In the genomic region with DNA sequence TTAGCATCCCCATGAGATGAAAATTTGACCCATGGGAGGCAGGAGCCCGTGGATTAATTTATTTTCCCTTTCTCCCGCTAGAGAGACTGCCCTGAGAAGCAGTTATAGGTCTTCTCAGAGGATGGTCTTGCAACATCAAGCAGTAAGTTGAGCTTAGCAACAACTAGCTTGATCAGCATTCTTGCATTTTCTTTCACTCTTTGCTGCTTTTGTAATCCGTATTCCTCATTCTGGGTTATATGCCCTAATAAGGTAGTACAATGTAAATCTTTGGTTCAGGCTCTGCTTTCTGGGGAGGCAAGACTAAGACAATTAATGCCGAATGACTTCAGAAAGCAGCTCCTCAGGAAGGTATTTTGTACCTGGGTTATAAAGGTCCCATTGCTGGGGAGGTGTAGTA, we compare ENCODE assay signal across 26 cellular contexts.
"Had no signal": no experiment of that assay in that cellular context is flagged by ENCODE, and none has a peak within 500 bp of the region (broad histone marks: within the 10 kb centered on the region; RNA-seq: fewer than 3 reads in every experiment).

No MANE protein-coding gene starts in this region.

- DNase-seq: activated CD4-positive, alpha-beta T cell treated with anti-CD3 and anti-CD28 coated beads, Interleukin-2, amount 50 U/mL, for 48 hours; activated CD8-positive, alpha-beta memory T cell treated with anti-CD3 and anti-CD28 coated beads, Interleukin-2, amount 50 U/mL, for 48 hours; activated gamma-delta T cell; activated naive CD4-positive, alpha-beta T cell treated with anti-CD3 and anti-CD28 coated beads, Interleukin-2, amount 50 U/mL, for 16 hours; activated naive CD8-positive, alpha-beta T cell treated with anti-CD3 and anti-CD28 coated beads, Interleukin-2, amount 50 U/mL, for 24 hours; activated T-cell treated with anti-CD3 and anti-CD28 coated beads, Interleukin-2, amount 50 U/mL, for 72 hours; cerebellar nuclear complex; cortex of kidney; effector CD4-positive, alpha-beta T cell; foreskin melanocyte; left ventricle myocardium superior; mammary epithelial cell; ovary; psoas muscle; stimulated activated CD4-positive, alpha-beta T cell treated with anti-CD3 and anti-CD28 coated beads, Interleukin-4, amount 100 ng/mL, for 4 hours; stimulated activated naive CD8-positive, alpha-beta T cell treated with anti-CD3 and anti-CD28 coated beads, Interleukin-15, amount 100 ng/mL, for 72 hours; T-helper 9 cell; tibial artery had no signal

- FAIRE-seq: endometrium, islet of Langerhans, urothelium cell line had no signal

- H3K4me2 ChIP-seq: hepatocyte had no signal

- H3K36me3 ChIP-seq: neutrophil, ovary, right atrium auricular region, tibial artery had no signal

- H3K27me3 ChIP-seq: hepatocyte, neutrophil, ovary, right atrium auricular region, tibial artery had no signal

- ATAC-seq: activated naive CD8-positive, alpha-beta T cell treated with anti-CD3 and anti-CD28 coated beads, Interleukin-2, amount 50 U/mL, for 24 hours; activated T-cell treated with anti-CD3 and anti-CD28 coated beads, Interleukin-2, amount 50 U/mL, for 72 hours; left ventricle myocardium superior; natural killer cell treated with Interleukin-12 subunit alpha and Interleukin-12 subunit beta and Interleukin-15 and Interleukin-18, amount 100 ng/mL, for 72 hours; psoas muscle; stimulated activated naive CD8-positive, alpha-beta T cell treated with anti-CD3 and anti-CD28 coated beads, Interleukin-15, amount 100 ng/mL, for 72 hours; WTC11 had no signal

- H3K27ac ChIP-seq: hepatocyte, neutrophil, ovary, psoas muscle, right atrium auricular region, tibial artery had no signal

- H3K4me3 Mint-ChIP-seq: activated naive CD8-positive, alpha-beta T cell treated with anti-CD3 and anti-CD28 coated beads, Interleukin-2, amount 50 U/mL, for 24 hours; activated T-cell treated with anti-CD3 and anti-CD28 coated beads, Interleukin-2, amount 50 U/mL, for 72 hours; natural killer cell treated with Interleukin-12 subunit alpha and Interleukin-12 subunit beta and Interleukin-15 and Interleukin-18, amount 100 ng/mL, for 72 hours; stimulated activated naive CD8-positive, alpha-beta T cell treated with anti-CD3 and anti-CD28 coated beads, Interleukin-15, amount 100 ng/mL, for 72 hours; WTC11 had no signal

- H3K27ac Mint-ChIP-seq: activated naive CD8-positive, alpha-beta T cell treated with anti-CD3 and anti-CD28 coated beads, Interleukin-2, amount 50 U/mL, for 24 hours; activated T-cell treated with anti-CD3 and anti-CD28 coated beads, Interleukin-2, amount 50 U/mL, for 72 hours; natural killer cell treated with Interleukin-12 subunit alpha and Interleukin-12 subunit beta and Interleukin-15 and Interleukin-18, amount 100 ng/mL, for 72 hours; stimulated activated naive CD8-positive, alpha-beta T cell treated with anti-CD3 and anti-CD28 coated beads, Interleukin-15, amount 100 ng/mL, for 72 hours; WTC11 had no signal

- H3K36me3 Mint-ChIP-seq: natural killer cell treated with Interleukin-12 subunit alpha and Interleukin-12 subunit beta and Interleukin-15 and Interleukin-18, amount 100 ng/mL, for 72 hours; WTC11 had no signal

- H3K9me3 ChIP-seq: neutrophil, ovary, psoas muscle, right atrium auricular region, tibial artery had no signal

- H2AFZ ChIP-seq: hepatocyte had no signal

- H3K4me3 ChIP-seq: hepatocyte, ovary, psoas muscle, right atrium auricular region, tibial artery had no signal

- H3K79me2 ChIP-seq: hepatocyte had no signal

- H3K4me1 ChIP-seq: psoas muscle, right atrium auricular region had no signal

- H3K9me3 Mint-ChIP-seq: activated naive CD8-positive, alpha-beta T cell treated with anti-CD3 and anti-CD28 coated beads, Interleukin-2, amount 50 U/mL, for 24 hours; natural killer cell treated with Interleukin-12 subunit alpha and Interleukin-12 subunit beta and Interleukin-15 and Interleukin-18, amount 100 ng/mL, for 72 hours; stimulated activated naive CD8-positive, alpha-beta T cell treated with anti-CD3 and anti-CD28 coated beads, Interleukin-15, amount 100 ng/mL, for 72 hours; WTC11 had no signal

- H3K4me1 Mint-ChIP-seq: activated naive CD8-positive, alpha-beta T cell treated with anti-CD3 and anti-CD28 coated beads, Interleukin-2, amount 50 U/mL, for 24 hours; stimulated activated naive CD8-positive, alpha-beta T cell treated with anti-CD3 and anti-CD28 coated beads, Interleukin-15, amount 100 ng/mL, for 72 hours; WTC11 had no signal
